27 cellular contexts compared by ENCODE assay signal in genomic region chr7:122605929-122606328, GRCh38.
"Had no signal": no experiment of that assay in that cellular context is flagged by ENCODE, and none has a peak within 500 bp of the region (broad histone marks: within the 10 kb centered on the region; RNA-seq: fewer than 3 reads in every experiment).

No MANE protein-coding gene starts in this region.

- DNase-seq: stimulated activated CD4-positive, alpha-beta T cell treated with anti-CD3 and anti-CD28 coated beads, Interleukin-2, amount 100 ng/mL, for 48 hours; stimulated activated CD4-positive, alpha-beta T cell treated with anti-CD3 and anti-CD28 coated beads, Interleukin-4, amount 100 ng/mL, for 1 hour; stimulated activated CD4-positive, alpha-beta T cell treated with anti-CD3 and anti-CD28 coated beads, Interleukin-4, amount 100 ng/mL, for 24 hours; stimulated activated CD4-positive, alpha-beta T cell treated with anti-CD3 and anti-CD28 coated beads, Interleukin-4, amount 100 ng/mL, for 4 hours; stimulated activated CD8-positive, alpha-beta memory T cell treated with anti-CD3 and anti-CD28 coated beads, Interleukin-4, amount 100 ng/mL, for 48 hours; stimulated activated naive B cell treated with anti-CD40 and anti-IgM and Interleukin-4, amounts not matched to agents 10 μg/mL and 1 μg/mL and 100 μg/mL, for 72 hours; stimulated activated naive CD4-positive, alpha-beta T cell; stimulated activated naive CD4-positive, alpha-beta T cell treated with Interleukin-2 at 50 U/mL for 16 hours; stimulated activated naive CD8-positive, alpha-beta T cell treated with anti-CD3 and anti-CD28 coated beads, Interleukin-15, amount 100 ng/mL, for 72 hours; stimulated activated naive CD8-positive, alpha-beta T cell treated with anti-CD3 and anti-CD28 coated beads, Interleukin-15, Interleukin-2, amounts not matched to agents 100 U/mL and 50 U/mL, for 24 hours; stomach; substantia nigra; testis; thyroid gland; tibial artery; transverse colon; trophoblast cell; upper lobe of left lung; upper lobe of right lung; uterus had no signal

- H3K27me3 ChIP-seq: stomach, suprapubic skin, testis, thyroid gland, tibial artery, tibial nerve, transverse colon, upper lobe of left lung, upper lobe of right lung, uterus, vagina had no signal

- H3K27ac ChIP-seq: stomach, suprapubic skin, testis, thoracic aorta, thyroid gland, tibial artery, tibial nerve, transverse colon, upper lobe of left lung, upper lobe of right lung, uterus, vagina had no signal

- H3K9me3 ChIP-seq: stomach, suprapubic skin, testis, thoracic aorta, thyroid gland, tibial artery, transverse colon, upper lobe of left lung, uterus, vagina had no signal

- H3K36me3 ChIP-seq: suprapubic skin, thoracic aorta, thyroid gland, tibial artery, tibial nerve, transverse colon, upper lobe of left lung, upper lobe of right lung, uterus, vagina had no signal

- FAIRE-seq: urothelium cell line had no signal

- ATAC-seq: stimulated activated effector memory CD8-positive, alpha-beta T cell treated with anti-CD3 and anti-CD28 coated beads, Interleukin-12 subunit alpha, Interleukin-12 subunit beta, amount 100 ng/mL, for 72 hours; stimulated activated memory B cell treated with anti-CD40 and anti-IgM and Interleukin-4, amounts not matched to agents 10 μg/mL and 1 μg/mL and 100 μg/mL, for 72 hours; stimulated activated naive B cell treated with anti-CD40 and anti-IgM and Interleukin-4, amounts not matched to agents 10 μg/mL and 1 μg/mL and 100 μg/mL, for 72 hours; stimulated activated naive CD8-positive, alpha-beta T cell treated with anti-CD3 and anti-CD28 coated beads, Interleukin-15, amount 100 ng/mL, for 72 hours; stimulated activated naive CD8-positive, alpha-beta T cell treated with anti-CD3 and anti-CD28 coated beads, Interleukin-15, Interleukin-2, amounts not matched to agents 100 U/mL and 50 U/mL, for 24 hours; upper lobe of right lung had no signal

- H3K4me1 ChIP-seq: stomach, testis, thyroid gland, tibial artery, tibial nerve, transverse colon, upper lobe of right lung, uterus, vagina had no signal

- H3K4me3 ChIP-seq: stomach, suprapubic skin, testis, thoracic aorta, thyroid gland, tibial artery, tibial nerve, transverse colon, upper lobe of left lung, upper lobe of right lung, uterus, vagina had no signal
